ENCODE assay signal across 1 cellular context in genomic region chr20:62182469-62183425, GRCh38.
TF ChIP-seq lines count a peak whose summit lies in the region.

MTG2 (plus strand) TSS chr20:62183028; CDS start chr20:62193421, 10,393 bp downstream.

TF ChIP-seq in HepG2, 621 proteins besides CTCF, POLR2A, EP300 and RAD21 (continued from another document and continues in another):
- peak; percentile 83 for TF ChIP-seq ZNF770 (CRISPR knock-in tag; IDR thresholded peaks at IDR 0.05)
- TF ChIP-seq ATF7 (IDR thresholded peaks at IDR 0.05), result no peak
- peak; percentile 70; the same call in 1 of the 2 replicates for TF ChIP-seq ATF7 (CRISPR knock-in tag; IDR thresholded peaks at IDR 0.05)
- peak; percentile 54; the same call in 1 of the 2 replicates for TF ChIP-seq ZBTB33 (CRISPR knock-in tag; IDR thresholded peaks at IDR 0.05)
- TF ChIP-seq PHF20 (CRISPR knock-in tag; IDR thresholded peaks at IDR 0.05), result peak; percentile 100
- TF ChIP-seq GMEB1 (CRISPR knock-in tag; IDR thresholded peaks at IDR 0.05; ENCODE audit: borderline replicate concordance), result peak; percentile 92
- TF ChIP-seq WIZ (CRISPR knock-in tag; IDR thresholded peaks at IDR 0.05), result peak; percentile 87; the same call in 1 of the 2 replicates
- peak; percentile 89; the same call in 1 of the 2 replicates for TF ChIP-seq ZSCAN9 (CRISPR knock-in tag; IDR thresholded peaks at IDR 0.05; ENCODE audit: borderline replicate concordance)
- peak; percentile 97 for TF ChIP-seq CBX5 (CRISPR knock-in tag; IDR thresholded peaks at IDR 0.05; ENCODE audit: borderline replicate concordance)
- TF ChIP-seq PAXIP1 (CRISPR knock-in tag; conservative IDR thresholded peaks at IDR 0.05), result peak; percentile 79
- TF ChIP-seq SNAPC4 (CRISPR knock-in tag; IDR thresholded peaks at IDR 0.05), result no peak
- TF ChIP-seq TIGD3 (CRISPR knock-in tag; IDR thresholded peaks at IDR 0.05; ENCODE audit: borderline replicate concordance), result peak; percentile 96; the same call in 1 of the 2 replicates
- peak; percentile 61; the same call in 1 of the 2 replicates for TF ChIP-seq PRMT3 (CRISPR knock-in tag; IDR thresholded peaks at IDR 0.05; ENCODE audit: borderline replicate concordance, low read depth)
- no peak; the same call in 1 of the 2 replicates for TF ChIP-seq RBAK (CRISPR knock-in tag; IDR thresholded peaks at IDR 0.05)
- peak; percentile 99 for TF ChIP-seq KDM4B (CRISPR knock-in tag; IDR thresholded peaks at IDR 0.05)
- peak; percentile 89 for TF ChIP-seq HNRNPL (IDR thresholded peaks at IDR 0.05; ENCODE audit: low read depth, low read length)
- peak; percentile 49 for TF ChIP-seq HMG20A (CRISPR knock-in tag; IDR thresholded peaks at IDR 0.05; ENCODE audit: borderline replicate concordance)
- TF ChIP-seq POLR2AphosphoS5 (IDR thresholded peaks at IDR 0.05; ENCODE audit: low read depth, low read length), result peak; percentile 99
- TF ChIP-seq ZNF230 (CRISPR knock-in tag; IDR thresholded peaks at IDR 0.05), result peak; percentile 96; the same call in 1 of the 2 replicates
- TF ChIP-seq GRHL1 (CRISPR knock-in tag; conservative IDR thresholded peaks at IDR 0.05), result no peak
- peak; percentile 98; the same call in 1 of the 2 replicates for TF ChIP-seq ZNF788 (CRISPR knock-in tag; IDR thresholded peaks at IDR 0.05; ENCODE audit: borderline replicate concordance)
- TF ChIP-seq KDM1A (CRISPR knock-in tag; IDR thresholded peaks at IDR 0.05), result peak; percentile 41; the same call in 1 of the 2 replicates
- no peak; the same call in 1 of the 2 replicates for TF ChIP-seq ZNF570 (CRISPR knock-in tag; IDR thresholded peaks at IDR 0.05; ENCODE audit: borderline replicate concordance)
- TF ChIP-seq ZNF326 (CRISPR knock-in tag; IDR thresholded peaks at IDR 0.05; ENCODE audit: borderline replicate concordance), result peak; percentile 94
